In the genomic region with DNA sequence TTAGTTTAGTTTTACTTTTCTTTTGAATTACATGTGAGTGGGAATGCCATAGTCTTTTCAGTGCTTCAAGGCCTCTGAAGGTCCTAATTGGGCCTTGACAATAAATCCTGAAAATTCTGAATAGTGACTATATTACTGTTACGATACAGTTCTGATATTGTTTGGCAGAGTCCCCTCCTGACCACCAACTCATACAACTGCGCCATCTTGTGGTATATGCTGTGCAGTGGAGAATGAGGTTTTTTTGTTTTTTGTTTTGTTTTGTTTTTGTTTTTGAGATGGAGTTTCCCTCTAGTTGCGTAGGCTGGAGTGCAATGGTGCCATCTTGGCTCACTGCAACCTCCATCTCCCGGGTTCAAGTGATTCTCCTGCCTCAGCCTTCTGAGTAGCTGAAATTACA, we compare ENCODE assay signal across 8 cellular contexts. TPM values are rescaled to one million over a fixed set of nuclear protein-coding genes. Genes with fewer than 3 reads are reported as not detected.
DNase-seq lines count a peak whose midpoint lies in the region; ATAC-seq and TF ChIP-seq lines count a peak whose summit lies in the region.

No MANE protein-coding gene starts in this region.

- in situ Hi-C loops in Caki2 (cut with HindIII; ENCODE audit: low pct_unique_long_range_greater_than_20kb, low sequenced_read_pairs) = no loop called here

- CTCF ChIA-PET in RWPE1 (lab: Yijun Ruan, JAX) = interaction anchor here (0.6 kb wide), 1 partner anchor 359 kb away, joined by 4 read pairs; no protein-coding TSS in a partner anchor

- POLR2A ChIA-PET in RWPE1 (lab: Yijun Ruan, JAX; ENCODE audit: low non-redundant PET) = no interaction called here

- peak; percentile 29 for TF ChIP-seq CTCF in RWPE1 (conservative IDR thresholded peaks at IDR 0.05; ENCODE audit: low read depth)

- H3K27ac ChIP-seq in RWPE1 = no peak overlapping the region

- DNase-seq in Caki2 (ENCODE audit: low read depth) (peak; percentile 18), RWPE1 (ENCODE audit: low spot score) (peak; percentile 11), iris pigment epithelial cell (ENCODE audit: low read depth) (peak; percentile 12), NCI-H2171 (lab: John Stamatoyannopoulos, UW) (no peak), glomerular visceral epithelial cell (ENCODE audit: extremely low spot score) (no peak)
- no peak for DNase-seq in stimulated activated CD4-positive, alpha-beta T cell treated with anti-CD3 and anti-CD28 coated beads, Interleukin-12 subunit alpha, Interleukin-12 subunit beta, amount 100 ng/mL, for 4 hours

- peak; percentile 44 for ATAC-seq in GM21723 (IDR thresholded peaks at IDR 0.05; ENCODE audit: unreplicated experiment)
- no peak for ATAC-seq in HG03378 (IDR thresholded peaks at IDR 0.05; ENCODE audit: unreplicated experiment)

RNA-seq across cellular contexts. Expression of a gene that starts 56.6 kb away (rescaled TPM):
- 0.17 and 0.72 TPM in 2 replicates for total RNA-seq in Caki2 (2014; rRNA removed; shearing (Covaris generic); ENCODE audit: low replicate concordance)

Comparison
In these comparisons a context has a peak if more than half of its experiments do, and no peak if none do; other contexts are left out.
1. DNase-seq: peak in Caki2 (single experiment), RWPE1 (single experiment) and iris pigment epithelial cell (single experiment); none in NCI-H2171 (single experiment), glomerular visceral epithelial cell (single experiment) and stimulated activated CD4-positive, alpha-beta T cell treated with anti-CD3 and anti-CD28 coated beads, Interleukin-12 subunit alpha, Interleukin-12 subunit beta, amount 100 ng/mL, for 4 hours (single experiment).